In the genomic region with DNA sequence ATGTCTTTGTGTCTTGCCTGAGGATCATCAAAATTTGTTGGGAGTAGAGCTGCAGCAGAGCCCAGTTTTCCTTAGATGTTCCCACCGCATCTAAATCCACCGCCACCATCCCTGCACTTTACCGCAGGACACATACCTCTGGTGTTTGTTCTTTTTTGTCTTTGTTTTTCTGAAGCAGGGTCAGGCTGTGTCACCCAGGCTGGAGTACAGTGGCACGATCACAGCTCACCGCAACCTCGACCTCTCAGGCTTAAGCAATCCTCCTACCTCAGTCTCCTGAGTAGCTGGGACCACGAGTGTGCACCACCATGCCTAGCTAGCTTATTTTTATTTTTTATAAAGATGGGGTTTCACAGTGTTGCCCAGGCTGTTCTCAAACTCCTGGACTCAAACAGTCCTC, we compare ENCODE assay signal across 1 cellular context.
TF ChIP-seq lines count a peak whose summit lies in the region.

No MANE protein-coding gene starts in this region.

TF ChIP-seq in HepG2, 621 proteins besides CTCF, POLR2A, EP300 and RAD21 (continued from another document and continues in another):
- TF ChIP-seq MBD4 (IDR thresholded peaks at IDR 0.05; ENCODE audit: borderline replicate concordance, low read length) = no peak
- TF ChIP-seq IRF2 (CRISPR knock-in tag; IDR thresholded peaks at IDR 0.05) = 0 out of 2 replicates have a peak, but pooled peaks have one; percentile 22
- TF ChIP-seq HNRNPUL1 (IDR thresholded peaks at IDR 0.05; ENCODE audit: low read depth, low read length) = no peak
- peak; percentile 67; the same call in 1 of the 2 replicates for TF ChIP-seq ZMYM3 (CRISPR knock-in tag; IDR thresholded peaks at IDR 0.05)
- no peak for TF ChIP-seq MYC (CRISPR knock-in tag; IDR thresholded peaks at IDR 0.05; ENCODE audit: borderline replicate concordance)
- TF ChIP-seq GATAD2A (CRISPR knock-in tag; IDR thresholded peaks at IDR 0.05) = peak; percentile 72
- TF ChIP-seq SALL2 (CRISPR knock-in tag; IDR thresholded peaks at IDR 0.05) = no peak
- no peak for TF ChIP-seq ZNF451 (CRISPR knock-in tag; IDR thresholded peaks at IDR 0.05)
- TF ChIP-seq ASH2L (IDR thresholded peaks at IDR 0.05; ENCODE audit: insufficient read length, low read depth, low read length) = no peak
- TF ChIP-seq, protein P1, sequence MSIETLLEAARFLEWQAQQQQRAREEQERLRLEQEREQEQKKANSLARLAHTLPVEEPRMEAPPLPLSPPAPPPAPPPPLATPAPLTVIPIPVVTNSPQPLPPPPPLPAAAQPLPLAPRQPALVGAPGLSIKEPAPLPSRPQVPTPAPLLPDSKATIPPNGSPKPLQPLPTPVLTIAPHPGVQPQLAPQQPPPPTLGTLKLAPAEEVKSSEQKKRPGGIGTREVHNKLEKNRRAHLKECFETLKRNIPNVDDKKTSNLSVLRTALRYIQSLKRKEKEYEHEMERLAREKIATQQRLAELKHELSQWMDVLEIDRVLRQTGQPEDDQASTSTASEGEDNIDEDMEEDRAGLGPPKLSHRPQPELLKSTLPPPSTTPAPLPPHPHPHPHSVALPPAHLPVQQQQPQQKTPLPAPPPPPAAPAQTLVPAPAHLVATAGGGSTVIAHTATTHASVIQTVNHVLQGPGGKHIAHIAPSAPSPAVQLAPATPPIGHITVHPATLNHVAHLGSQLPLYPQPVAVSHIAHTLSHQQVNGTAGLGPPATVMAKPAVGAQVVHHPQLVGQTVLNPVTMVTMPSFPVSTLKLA (IDR thresholded peaks at IDR 0.05) = 0 out of 2 replicates have a peak, but pooled peaks have one; percentile 9
- TF ChIP-seq HDAC2 (CRISPR knock-in tag; IDR thresholded peaks at IDR 0.05) = 0 out of 2 replicates have a peak, but pooled peaks have one; percentile 53
- TF ChIP-seq GZF1 (CRISPR knock-in tag; IDR thresholded peaks at IDR 0.05) = no peak
- TF ChIP-seq, protein P2, sequence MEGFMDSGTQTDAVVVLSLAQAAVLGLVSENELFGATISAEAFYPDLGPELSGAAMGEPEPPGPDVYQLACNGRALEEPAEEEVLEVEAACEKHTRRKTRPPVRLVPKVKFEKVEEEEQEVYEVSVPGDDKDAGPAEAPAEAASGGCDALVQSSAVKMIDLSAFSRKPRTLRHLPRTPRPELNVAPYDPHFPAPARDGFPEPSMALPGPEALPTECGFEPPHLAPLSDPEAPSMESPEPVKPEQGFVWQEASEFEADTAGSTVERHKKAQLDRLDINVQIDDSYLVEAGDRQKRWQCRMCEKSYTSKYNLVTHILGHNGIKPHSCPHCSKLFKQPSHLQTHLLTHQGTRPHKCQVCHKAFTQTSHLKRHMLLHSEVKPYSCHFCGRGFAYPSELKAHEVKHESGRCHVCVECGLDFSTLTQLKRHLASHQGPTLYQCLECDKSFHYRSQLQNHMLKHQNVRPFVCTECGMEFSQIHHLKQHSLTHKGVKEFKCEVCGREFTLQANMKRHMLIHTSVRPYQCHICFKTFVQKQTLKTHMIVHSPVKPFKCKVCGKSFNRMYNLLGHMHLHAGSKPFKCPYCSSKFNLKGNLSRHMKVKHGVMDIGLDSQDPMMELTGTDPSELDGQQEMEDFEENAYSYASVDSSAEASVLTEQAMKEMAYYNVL (CRISPR knock-in tag; IDR thresholded peaks at IDR 0.05; ENCODE audit: borderline replicate concordance) = peak; percentile 25; the same call in 1 of the 2 replicates
- TF ChIP-seq ZNF441 (CRISPR knock-in tag; IDR thresholded peaks at IDR 0.05; ENCODE audit: borderline replicate concordance) = 0 out of 2 replicates have a peak, but pooled peaks have one; percentile 58
- TF ChIP-seq NCOA5 (CRISPR knock-in tag; IDR thresholded peaks at IDR 0.05) = no peak
- peak; percentile 38; the same call in 1 of the 2 replicates for TF ChIP-seq MIER3 (CRISPR knock-in tag; IDR thresholded peaks at IDR 0.05; ENCODE audit: borderline replicate concordance)
- peak; percentile 43 for TF ChIP-seq FOXP4 (CRISPR knock-in tag; IDR thresholded peaks at IDR 0.05)
- TF ChIP-seq TEAD3 (CRISPR knock-in tag; optimal IDR thresholded peaks at IDR 0.05; ENCODE audit: borderline replicate concordance) = peak; percentile 63
- peak; percentile 57 for TF ChIP-seq BHLHE40 (IDR thresholded peaks at IDR 0.05; ENCODE audit: low read length)
- TF ChIP-seq, protein P3, sequence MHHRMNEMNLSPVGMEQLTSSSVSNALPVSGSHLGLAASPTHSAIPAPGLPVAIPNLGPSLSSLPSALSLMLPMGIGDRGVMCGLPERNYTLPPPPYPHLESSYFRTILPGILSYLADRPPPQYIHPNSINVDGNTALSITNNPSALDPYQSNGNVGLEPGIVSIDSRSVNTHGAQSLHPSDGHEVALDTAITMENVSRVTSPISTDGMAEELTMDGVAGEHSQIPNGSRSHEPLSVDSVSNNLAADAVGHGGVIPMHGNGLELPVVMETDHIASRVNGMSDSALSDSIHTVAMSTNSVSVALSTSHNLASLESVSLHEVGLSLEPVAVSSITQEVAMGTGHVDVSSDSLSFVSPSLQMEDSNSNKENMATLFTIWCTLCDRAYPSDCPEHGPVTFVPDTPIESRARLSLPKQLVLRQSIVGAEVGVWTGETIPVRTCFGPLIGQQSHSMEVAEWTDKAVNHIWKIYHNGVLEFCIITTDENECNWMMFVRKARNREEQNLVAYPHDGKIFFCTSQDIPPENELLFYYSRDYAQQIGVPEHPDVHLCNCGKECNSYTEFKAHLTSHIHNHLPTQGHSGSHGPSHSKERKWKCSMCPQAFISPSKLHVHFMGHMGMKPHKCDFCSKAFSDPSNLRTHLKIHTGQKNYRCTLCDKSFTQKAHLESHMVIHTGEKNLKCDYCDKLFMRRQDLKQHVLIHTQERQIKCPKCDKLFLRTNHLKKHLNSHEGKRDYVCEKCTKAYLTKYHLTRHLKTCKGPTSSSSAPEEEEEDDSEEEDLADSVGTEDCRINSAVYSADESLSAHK (CRISPR knock-in tag; IDR thresholded peaks at IDR 0.05; ENCODE audit: borderline replicate concordance) = no peak
- 0 out of 2 replicates have a peak, but pooled peaks have one; percentile 28 for TF ChIP-seq ZNF44 (CRISPR knock-in tag; IDR thresholded peaks at IDR 0.05)
- peak; percentile 68 for TF ChIP-seq ARID5B (CRISPR knock-in tag; IDR thresholded peaks at IDR 0.05)
- TF ChIP-seq ZBTB39 (CRISPR knock-in tag; IDR thresholded peaks at IDR 0.05) = no peak
- 0 out of 2 replicates have a peak, but pooled peaks have one; percentile 24 for TF ChIP-seq RCOR2 (CRISPR knock-in tag; IDR thresholded peaks at IDR 0.05)
- TF ChIP-seq NR2F1 (CRISPR knock-in tag; IDR thresholded peaks at IDR 0.05) = peak; percentile 71 to 77; a peak in 3 of 4 replicates
- TF ChIP-seq HDAC1 (CRISPR knock-in tag; IDR thresholded peaks at IDR 0.05) = peak; percentile 55; the same call in 1 of the 2 replicates
- peak; percentile 25; the same call in 1 of the 2 replicates for TF ChIP-seq RXRB (CRISPR knock-in tag; IDR thresholded peaks at IDR 0.05; ENCODE audit: borderline replicate concordance)
- TF ChIP-seq, protein P4, sequence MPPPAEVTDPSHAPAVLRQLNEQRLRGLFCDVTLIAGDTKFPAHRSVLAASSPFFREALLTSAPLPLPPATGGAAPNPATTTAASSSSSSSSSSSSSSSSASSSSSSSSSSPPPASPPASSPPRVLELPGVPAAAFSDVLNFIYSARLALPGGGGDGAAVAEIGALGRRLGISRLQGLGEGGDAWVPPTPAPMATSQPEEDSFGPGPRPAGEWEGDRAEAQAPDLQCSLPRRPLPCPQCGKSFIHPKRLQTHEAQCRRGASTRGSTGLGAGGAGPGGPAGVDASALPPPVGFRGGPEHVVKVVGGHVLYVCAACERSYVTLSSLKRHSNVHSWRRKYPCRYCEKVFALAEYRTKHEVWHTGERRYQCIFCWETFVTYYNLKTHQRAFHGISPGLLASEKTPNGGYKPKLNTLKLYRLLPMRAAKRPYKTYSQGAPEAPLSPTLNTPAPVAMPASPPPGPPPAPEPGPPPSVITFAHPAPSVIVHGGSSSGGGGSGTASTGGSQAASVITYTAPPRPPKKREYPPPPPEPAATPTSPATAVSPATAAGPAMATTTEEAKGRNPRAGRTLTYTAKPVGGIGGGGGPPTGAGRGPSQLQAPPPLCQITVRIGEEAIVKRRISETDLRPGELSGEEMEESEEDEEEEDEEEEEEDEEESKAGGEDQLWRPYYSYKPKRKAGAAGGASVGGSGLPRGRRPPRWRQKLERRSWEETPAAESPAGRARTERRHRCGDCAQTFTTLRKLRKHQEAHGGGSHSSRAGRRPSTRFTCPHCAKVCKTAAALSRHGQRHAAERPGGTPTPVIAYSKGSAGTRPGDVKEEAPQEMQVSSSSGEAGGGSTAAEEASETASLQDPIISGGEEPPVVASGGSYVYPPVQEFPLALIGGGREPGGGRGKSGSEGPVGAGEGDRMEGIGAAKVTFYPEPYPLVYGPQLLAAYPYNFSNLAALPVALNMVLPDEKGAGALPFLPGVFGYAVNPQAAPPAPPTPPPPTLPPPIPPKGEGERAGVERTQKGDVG (CRISPR knock-in tag; IDR thresholded peaks at IDR 0.05; ENCODE audit: borderline replicate concordance) = 0 out of 2 replicates have a peak, but pooled peaks have one; percentile 62
- TF ChIP-seq SNAPC4 (CRISPR knock-in tag; IDR thresholded peaks at IDR 0.05) = no peak
